1 cellular context compared by ENCODE assay signal in genomic region chr11:2156416-2157182, GRCh38.
TF ChIP-seq lines count a peak whose summit lies in the region.

No MANE protein-coding gene starts in this region.

TF ChIP-seq in K562, 482 proteins besides CTCF, POLR2A, EP300 and RAD21 (continued from another document):
- TF ChIP-seq KAT8 (IDR thresholded peaks at IDR 0.05; ENCODE audit: low read depth): no peak
- no peak for TF ChIP-seq IRF9 (tag; IDR thresholded peaks at IDR 0.05)
- no peak for TF ChIP-seq ZNF24 (IDR thresholded peaks at IDR 0.05)
- TF ChIP-seq BCOR (IDR thresholded peaks at IDR 0.05): peak; percentile 47; the same call in 1 of the 2 replicates
- peak; percentile 97 for TF ChIP-seq ZFP36 (IDR thresholded peaks at IDR 0.05; ENCODE audit: low read depth, low read length, partially characterized antibody)
- no peak for TF ChIP-seq ETS2 (tag; IDR thresholded peaks at IDR 0.05; ENCODE audit: borderline replicate concordance, poor library complexity, severe bottlenecking)
- no peak for TF ChIP-seq SIN3A (IDR thresholded peaks at IDR 0.05; ENCODE audit: borderline replicate concordance in 2 of 2, control insufficient read depth in 1 of 2, low read depth in 2 of 2, low read length in 2 of 2)
- TF ChIP-seq, protein P1, sequence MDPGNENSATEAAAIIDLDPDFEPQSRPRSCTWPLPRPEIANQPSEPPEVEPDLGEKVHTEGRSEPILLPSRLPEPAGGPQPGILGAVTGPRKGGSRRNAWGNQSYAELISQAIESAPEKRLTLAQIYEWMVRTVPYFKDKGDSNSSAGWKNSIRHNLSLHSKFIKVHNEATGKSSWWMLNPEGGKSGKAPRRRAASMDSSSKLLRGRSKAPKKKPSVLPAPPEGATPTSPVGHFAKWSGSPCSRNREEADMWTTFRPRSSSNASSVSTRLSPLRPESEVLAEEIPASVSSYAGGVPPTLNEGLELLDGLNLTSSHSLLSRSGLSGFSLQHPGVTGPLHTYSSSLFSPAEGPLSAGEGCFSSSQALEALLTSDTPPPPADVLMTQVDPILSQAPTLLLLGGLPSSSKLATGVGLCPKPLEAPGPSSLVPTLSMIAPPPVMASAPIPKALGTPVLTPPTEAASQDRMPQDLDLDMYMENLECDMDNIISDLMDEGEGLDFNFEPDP (CRISPR knock-in tag; IDR thresholded peaks at IDR 0.05): no peak
- TF ChIP-seq HINFP (tag; conservative IDR thresholded peaks at IDR 0.05; ENCODE audit: low read depth): no peak
- TF ChIP-seq SMC3 (conservative IDR thresholded peaks at IDR 0.05; ENCODE audit: insufficient read depth, low read depth, low read length): peak; percentile 61; the same call in 1 of the 2 replicates
- peak; percentile 54; the same call in 1 of the 2 replicates for TF ChIP-seq STAG1 (CRISPR knock-in tag; IDR thresholded peaks at IDR 0.05; ENCODE audit: borderline replicate concordance)
- peak in 1 of 3 experiments; percentile 44 for TF ChIP-seq YY1 (IDR thresholded peaks at IDR 0.05; ENCODE audit: borderline replicate concordance in 1 of 3, control insufficient read depth in 1 of 3, extremely low read depth in 1 of 3, insufficient read depth in 3 of 3, insufficient read length in 1 of 3, insufficient replicate concordance in 2 of 3, low read depth in 1 of 3, low read length in 2 of 3)
- no peak for TF ChIP-seq E2F5 (CRISPR knock-in tag; IDR thresholded peaks at IDR 0.05)
- no peak for TF ChIP-seq MBD2 (IDR thresholded peaks at IDR 0.05; ENCODE audit: borderline replicate concordance, low read depth)
- no peak for TF ChIP-seq ETV1 (tag; conservative IDR thresholded peaks at IDR 0.05; ENCODE audit: low read depth)
- TF ChIP-seq ZNF384 (IDR thresholded peaks at IDR 0.05; ENCODE audit: low read depth, low read length): no peak
- no peak for TF ChIP-seq MTA3 (IDR thresholded peaks at IDR 0.05; ENCODE audit: borderline replicate concordance)
- 0 out of 2 replicates have a peak, but pooled peaks have one; percentile 46 for TF ChIP-seq ZNF436 (CRISPR knock-in tag; IDR thresholded peaks at IDR 0.05)
- peak; percentile 59 for TF ChIP-seq RB1 (IDR thresholded peaks at IDR 0.05; ENCODE audit: low read depth)
- no peak for TF ChIP-seq HMGXB4 (CRISPR knock-in tag; IDR thresholded peaks at IDR 0.05)
- no peak for TF ChIP-seq ATF7 (IDR thresholded peaks at IDR 0.05)
- no peak for TF ChIP-seq ILK (tag; IDR thresholded peaks at IDR 0.05; ENCODE audit: borderline replicate concordance, low read depth)
- TF ChIP-seq ZBTB7A (IDR thresholded peaks at IDR 0.05; ENCODE audit: borderline replicate concordance, control insufficient read depth, low read depth, low read length): no peak
- no peak for TF ChIP-seq SOX6 (IDR thresholded peaks at IDR 0.05)
- TF ChIP-seq CHD1 (IDR thresholded peaks at IDR 0.05; ENCODE audit: low read length): no peak
